17 cellular contexts compared by ENCODE assay signal in the genomic region with DNA sequence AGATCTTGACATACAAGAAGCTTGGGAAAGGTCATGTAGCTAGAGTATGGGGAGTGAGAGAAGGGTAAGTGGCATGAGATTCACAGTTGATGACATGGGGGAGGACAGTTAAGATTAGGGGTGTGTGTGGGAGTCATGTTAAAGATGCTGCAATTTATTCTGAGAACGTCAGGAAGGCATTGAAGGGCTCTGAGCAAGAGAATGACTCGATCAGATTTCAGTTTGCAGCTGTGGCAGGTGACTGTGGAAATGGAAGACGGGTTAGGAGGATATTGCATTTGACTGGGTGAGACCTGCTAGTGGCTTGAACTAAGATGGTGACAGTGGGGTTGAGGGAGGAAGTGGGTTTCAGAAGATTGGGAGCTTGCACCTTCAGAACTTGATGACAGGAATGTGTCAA. TPM values are rescaled to one million over a fixed set of nuclear protein-coding genes. Genes with fewer than 3 reads are reported as not detected.
DNase-seq lines count a peak whose midpoint lies in the region; ATAC-seq, FAIRE-seq and TF ChIP-seq lines count a peak whose summit lies in the region.
"Had no signal": no experiment of that assay in that cellular context is flagged by ENCODE, and none has a peak within 500 bp of the region (broad histone marks: within the 10 kb centered on the region; RNA-seq: fewer than 3 reads in every experiment).

No MANE protein-coding gene starts in this region.

- peak overlapping the region; percentile 10 for H3K4me3 Mint-ChIP-seq in activated CD8-positive, alpha-beta memory T cell treated with anti-CD3 and anti-CD28 coated beads, Interleukin-2, amount 10 ng/mL, durations not matched to agents 7 days and 5 days
- H3K4me3 Mint-ChIP-seq in T-helper 1 cell treated with Interleukin-12 subunit alpha and Interleukin-12 subunit beta and Interleukin-4 antibody, amounts not matched to agents 30 μg/mL and 1 μg/mL, for 36 hours, result peak overlapping the region; percentile 16

- CTCF ChIA-PET in activated CD8-positive, alpha-beta memory T cell treated with anti-CD3 and anti-CD28 coated beads, Interleukin-2, amount 10 ng/mL, durations not matched to agents 7 days and 5 days (lab: Charles Lee), result interaction anchor here (1.5 to 4.5 kb wide), 2 partner anchors 13 to 22 kb away, joined by 4 to 20 read pairs; no protein-coding TSS in a partner anchor
- CTCF ChIA-PET in K562 (lab: Yijun Ruan, JAX; ENCODE audit: low intra/inter-chr PET ratio) (no interaction called here), PC-3 (lab: Charles Lee) (no interaction called here)

- H4K20me1 ChIP-seq in K562 (replicated peaks; ENCODE audit: control insufficient read depth, insufficient read depth, low read length) (no peaks in the 10 kb centered on the region), PC-3 (ENCODE audit: low read length) (peaks cover 4% of the 10 kb centered on the region; the same call in 1 of the 2 replicates)

- ATAC-seq in activated CD8-positive, alpha-beta memory T cell treated with anti-CD3 and anti-CD28 coated beads, Interleukin-2, amount 10 ng/mL, durations not matched to agents 7 days and 5 days, result peak; percentile 70
- ATAC-seq in K562 (no peak), PC-3 (no peak), left colon (no peak)
- ATAC-seq: body of pancreas, left cardiac atrium, psoas muscle, SK-N-SH treated with all-trans-retinoic acid at 6 μM for 48 hours had no signal

- H3K9me3 Mint-ChIP-seq in activated CD8-positive, alpha-beta memory T cell treated with anti-CD3 and anti-CD28 coated beads, Interleukin-2, amount 10 ng/mL, durations not matched to agents 7 days and 5 days (ENCODE audit: low read depth), result no peaks in the 10 kb centered on the region
- H3K9me3 Mint-ChIP-seq in T-helper 1 cell treated with Interleukin-12 subunit alpha and Interleukin-12 subunit beta and Interleukin-4 antibody, amounts not matched to agents 30 μg/mL and 1 μg/mL, for 36 hours, result no peaks in the 10 kb centered on the region

- H3F3A ChIP-seq in PC-3 (ENCODE audit: low read length, unreplicated experiment), result no peaks in the 10 kb centered on the region

- H3K27me3 Mint-ChIP-seq in activated CD8-positive, alpha-beta memory T cell treated with anti-CD3 and anti-CD28 coated beads, Interleukin-2, amount 10 ng/mL, durations not matched to agents 7 days and 5 days, result no peaks in the 10 kb centered on the region
- no peaks in the 10 kb centered on the region for H3K27me3 Mint-ChIP-seq in T-helper 1 cell treated with Interleukin-12 subunit alpha and Interleukin-12 subunit beta and Interleukin-4 antibody, amounts not matched to agents 30 μg/mL and 1 μg/mL, for 36 hours (ENCODE audit: low read depth)

- no peak overlapping the region for H3K4me2 ChIP-seq in K562 (ENCODE audit: insufficient read depth, low read length)
- no peak overlapping the region for H3K4me2 ChIP-seq in PC-3 (ENCODE audit: low read length)

- no peak for TF ChIP-seq RAD21 in K562 (CRISPR knock-in tag; conservative IDR thresholded peaks at IDR 0.05 in 1 of 2, IDR thresholded peaks at IDR 0.05 in 1 of 2)

- H3K36me3 ChIP-seq in K562 (ENCODE audit: control insufficient read depth, insufficient read depth, low read length) (peaks cover 72% of the 10 kb centered on the region), PC-3 (ENCODE audit: low read depth, low read length) (peaks cover 7% of the 10 kb centered on the region; the same call in 1 of the 2 replicates)

- H3K9me1 ChIP-seq in K562 (ENCODE audit: control insufficient read depth, insufficient read depth, low read length), result no peaks in the 10 kb centered on the region

- no peaks in the 10 kb centered on the region for H3K9me2 ChIP-seq in PC-3 (replicated peaks; ENCODE audit: low read length)

- H3K4me1 ChIP-seq in K562 (replicated peaks in 1 of 2; ENCODE audit: control insufficient read depth in 2 of 2, insufficient read depth in 2 of 2, low read length in 2 of 2) (peaks cover 0 to 2% of the 10 kb centered on the region in 2 experiments; a peak in 1 of 5 replicates), PC-3 (ENCODE audit: insufficient read depth, low read length) (no peaks in the 10 kb centered on the region; the same call in 1 of the 2 replicates)
- H3K4me1 ChIP-seq: Caco-2 had no signal

- H3K9ac ChIP-seq in K562 (ENCODE audit: insufficient read depth in 1 of 2, low read depth in 2 of 2, low read length in 2 of 2) (no peak overlapping the region), PC-3 (ENCODE audit: low read length) (no peak overlapping the region)

- DNase-seq in activated CD8-positive, alpha-beta memory T cell treated with anti-CD3 and anti-CD28 coated beads, Interleukin-2, amount 10 ng/mL, durations not matched to agents 7 days and 5 days, result peak; percentile 56
- DNase-seq in activated CD8-positive, alpha-beta memory T cell treated with anti-CD3 and anti-CD28 coated beads, Interleukin-2, amount 50 U/mL, for 48 hours, result no peak
- no peak for DNase-seq in K562 (ENCODE audit: extremely low read depth in 1 of 4, low spot score in 3 of 4)
- peak; percentile 78 for DNase-seq in putamen (ENCODE audit: low spot score)
- DNase-seq in PC-3, result no peak
- no peak for DNase-seq in anterior cingulate cortex (lab: John Stamatoyannopoulos, UW)
- no peak for DNase-seq in left colon
- DNase-seq: ACHN, body of pancreas, Caco-2, KG1, left cardiac atrium, NCI-H524, psoas muscle, thyroid gland had no signal

- no peak for FAIRE-seq in K562 (lab: Jason Lieb, UNC)

- TF ChIP-seq EP300 in K562 (IDR thresholded peaks at IDR 0.05; ENCODE audit: low read length), result no peak

- H3K36me3 Mint-ChIP-seq in activated CD8-positive, alpha-beta memory T cell treated with anti-CD3 and anti-CD28 coated beads, Interleukin-2, amount 10 ng/mL, durations not matched to agents 7 days and 5 days, result peaks cover 47% of the 10 kb centered on the region
- H3K36me3 Mint-ChIP-seq in T-helper 1 cell treated with Interleukin-12 subunit alpha and Interleukin-12 subunit beta and Interleukin-4 antibody, amounts not matched to agents 30 μg/mL and 1 μg/mL, for 36 hours (ENCODE audit: low read depth), result peaks cover 40% of the 10 kb centered on the region

- peaks cover 53% of the 10 kb centered on the region for H3K4me1 Mint-ChIP-seq in activated CD8-positive, alpha-beta memory T cell treated with anti-CD3 and anti-CD28 coated beads, Interleukin-2, amount 10 ng/mL, durations not matched to agents 7 days and 5 days
- H3K4me1 Mint-ChIP-seq in T-helper 1 cell treated with Interleukin-12 subunit alpha and Interleukin-12 subunit beta and Interleukin-4 antibody, amounts not matched to agents 30 μg/mL and 1 μg/mL, for 36 hours (ENCODE audit: low read depth), result peaks cover 39% of the 10 kb centered on the region

- 53% methylated on average over 3 of the region's 3 CpGs for WGBS in K562 (ENCODE audit: insufficient coverage, low coverage, missing lambda C conversion rate)

- H3K27ac ChIP-seq in K562 (ENCODE audit: extremely low read depth, low read depth, low read length) (no peak overlapping the region), PC-3 (ENCODE audit: low read length) (no peak overlapping the region)
- H3K27ac ChIP-seq: body of pancreas, psoas muscle, thyroid gland had no signal

- H3K27ac Mint-ChIP-seq in activated CD8-positive, alpha-beta memory T cell treated with anti-CD3 and anti-CD28 coated beads, Interleukin-2, amount 10 ng/mL, durations not matched to agents 7 days and 5 days, result peak overlapping the region; percentile 77
- peak overlapping the region; percentile 16 for H3K27ac Mint-ChIP-seq in T-helper 1 cell treated with Interleukin-12 subunit alpha and Interleukin-12 subunit beta and Interleukin-4 antibody, amounts not matched to agents 30 μg/mL and 1 μg/mL, for 36 hours

- H3K27me3 ChIP-seq in K562 (ENCODE audit: control insufficient read depth in 2 of 2, insufficient read depth in 2 of 2, low read length in 2 of 2) (no peaks in the 10 kb centered on the region), PC-3 (ENCODE audit: low read length) (no peaks in the 10 kb centered on the region)
- H3K27me3 ChIP-seq: body of pancreas, thyroid gland had no signal

- intact Hi-C loops in K562 (cut with micrococcal nuclease) (no loop called here), PC-3 (cut with micrococcal nuclease) (no loop called here), left colon (cut with DNase I, micrococcal nuclease) (no loop called here)

- in situ Hi-C loops in K562 (cut with MboI), result no loop called here

- H3K4me3 ChIP-seq in K562, result no peak overlapping the region
- no peak overlapping the region for H3K4me3 ChIP-seq in PC-3 (ENCODE audit: low read length)
- H3K4me3 ChIP-seq: body of pancreas, psoas muscle, thyroid gland had no signal

- no peak for TF ChIP-seq POLR2A in K562 (conservative IDR thresholded peaks at IDR 0.05)

- H3K9me3 ChIP-seq in K562 (replicated peaks; ENCODE audit: control insufficient read depth, insufficient read depth, low read depth, low read length), result no peaks in the 10 kb centered on the region
- no peaks in the 10 kb centered on the region for H3K9me3 ChIP-seq in PC-3 (ENCODE audit: low read length)
- H3K9me3 ChIP-seq: body of pancreas, Caco-2, psoas muscle, thyroid gland had no signal

- TF ChIP-seq CTCF in K562 (IDR thresholded peaks at IDR 0.05 in 2 of 3, conservative IDR thresholded peaks at IDR 0.05 in 1 of 3; ENCODE audit: insufficient read depth in 2 of 3, low read depth in 1 of 3, low read length in 3 of 3), result no peak
- TF ChIP-seq CTCF in PC-3 (conservative IDR thresholded peaks at IDR 0.05; ENCODE audit: low read depth, low read length), result no peak

- no TSS peak for BruUV-seq in K562 (replicated peaks; lab: Mats Ljungman, UMichigan)
- BruUV-seq in PC-3 (replicated peaks; lab: Mats Ljungman, UMichigan), result no TSS peak

- POLR2A ChIA-PET in K562 (lab: Yijun Ruan, JAX) (no interaction called here), PC-3 (lab: Charles Lee; ENCODE audit: unreplicated experiment) (no interaction called here)

- no peak overlapping the region for H2AFZ ChIP-seq in K562 (ENCODE audit: low read depth, low read length)
- H2AFZ ChIP-seq in PC-3 (ENCODE audit: low read length), result no peak overlapping the region

- H3K79me2 ChIP-seq in K562 (ENCODE audit: control insufficient read depth, insufficient read depth, low read length) (peaks cover 71% of the 10 kb centered on the region), PC-3 (ENCODE audit: low read length) (peaks cover 55% of the 10 kb centered on the region)

RNA-seq across cellular contexts. Expression of a gene that starts 5.6 kb away (rescaled TPM):
- 100 to 1,000 TPM in 1 of 2 experiments, 10 to 100 TPM in 1; 95.2 to 130 TPM for total RNA-seq in activated CD8-positive, alpha-beta memory T cell treated with anti-CD3 and anti-CD28 coated beads, Interleukin-2, amount 10 ng/mL, durations not matched to agents 7 days and 5 days
- 48.2 and 67.6 TPM in 2 replicates for total RNA-seq in K562 (2011; cell fraction: chromatin; rRNA removed; ENCODE audit: low replicate concordance)
- total RNA-seq in K562 (2011; cell fraction: nucleolus; rRNA removed), result 53.2 and 55.0 TPM in 2 replicates
- total RNA-seq in K562 (2011; cell fraction: nucleoplasm; rRNA removed), result 48.2 and 55.7 TPM in 2 replicates
- total RNA-seq in K562 (2014; rRNA removed), result 156 and 190 TPM in 2 replicates
- 210 and 226 TPM in 2 replicates for total RNA-seq in K562 (2014; rRNA removed; fragmentation: Illumina TruSeq; extraction: Trizol)
- 200 and 203 TPM in 2 replicates for total RNA-seq in K562 (2015; rRNA removed; fragmentation: Illumina TruSeq; extraction: Trizol)
- total RNA-seq in K562 (2021), result 135 and 137 TPM in 2 replicates
- 143 and 175 TPM in 2 replicates for polyA plus RNA-seq in K562 (2011; rRNA removed)
- 104 and 113 TPM in 2 replicates for polyA plus RNA-seq in K562 (2011; cell fraction: cytosol; rRNA removed)
- 79.4 and 79.9 TPM in 2 replicates for polyA plus RNA-seq in K562 (2011; cell fraction: nucleus; rRNA removed)
- 85.5 and 251 TPM in 2 replicates for polyA plus RNA-seq in K562 (2012)
- 288 and 297 TPM in 2 replicates for polyA plus RNA-seq in K562 (2014; fragmentation: Illumina TruSeq; extraction: Trizol)
- 100 to 1,000 TPM; 153 to 223 TPM for polyA plus RNA-seq in K562 (2014; fragmentation: Nextera tagmentation; extraction: Ambion mirVana)
- polyA plus RNA-seq in K562 (2014; rRNA removed), result 145 TPM in 2 replicates
- 353 and 458 TPM in 2 replicates for polyA minus RNA-seq in K562 (2011; rRNA and poly(A)+ RNA removed)
- polyA minus RNA-seq in K562 (2011; cell fraction: cytosol; rRNA and poly(A)+ RNA removed), result 111 and 180 TPM in 2 replicates
- polyA minus RNA-seq in K562 (2011; cell fraction: nucleus; rRNA and poly(A)+ RNA removed), result 39.6 and 59.6 TPM in 2 replicates
- total RNA-seq in PC-3 (2014; rRNA removed), result 74.2 and 110 TPM in 2 replicates
- total RNA-seq in left colon, result 10 to 100 TPM; 44.4 to 58.8 TPM

RNA-seq across cellular contexts. Expression of a gene that starts 5.9 kb away (rescaled TPM):
- 100 to 1,000 TPM; 107 to 125 TPM for total RNA-seq in activated CD8-positive, alpha-beta memory T cell treated with anti-CD3 and anti-CD28 coated beads, Interleukin-2, amount 10 ng/mL, durations not matched to agents 7 days and 5 days
- total RNA-seq in K562 (2011; cell fraction: chromatin; rRNA removed; ENCODE audit: low replicate concordance), result 38.3 and 69.0 TPM in 2 replicates
- total RNA-seq in K562 (2011; cell fraction: nucleolus; rRNA removed), result 22.8 and 26.5 TPM in 2 replicates
- 43.3 and 79.2 TPM in 2 replicates for total RNA-seq in K562 (2011; cell fraction: nucleoplasm; rRNA removed)
- total RNA-seq in K562 (2014; rRNA removed), result 81.8 and 87.7 TPM in 2 replicates
- total RNA-seq in K562 (2014; rRNA removed; fragmentation: Illumina TruSeq; extraction: Trizol), result 190 and 194 TPM in 2 replicates
- 200 and 201 TPM in 2 replicates for total RNA-seq in K562 (2015; rRNA removed; fragmentation: Illumina TruSeq; extraction: Trizol)
- 124 and 136 TPM in 2 replicates for total RNA-seq in K562 (2021)
- 149 and 186 TPM in 2 replicates for polyA plus RNA-seq in K562 (2011; rRNA removed)
- 97.7 and 125 TPM in 2 replicates for polyA plus RNA-seq in K562 (2011; cell fraction: cytosol; rRNA removed)
- 41.2 and 63.2 TPM in 2 replicates for polyA plus RNA-seq in K562 (2011; cell fraction: nucleus; rRNA removed)
- polyA plus RNA-seq in K562 (2012), result 121 and 139 TPM in 2 replicates
- 137 and 155 TPM in 2 replicates for polyA plus RNA-seq in K562 (2014; fragmentation: Illumina TruSeq; extraction: Trizol)
- polyA plus RNA-seq in K562 (2014; fragmentation: Nextera tagmentation; extraction: Ambion mirVana), result 100 to 1,000 TPM; 400 to 422 TPM
- 129 and 136 TPM in 2 replicates for polyA plus RNA-seq in K562 (2014; rRNA removed)
- 114 TPM in 2 replicates for polyA minus RNA-seq in K562 (2011; rRNA and poly(A)+ RNA removed)
- polyA minus RNA-seq in K562 (2011; cell fraction: cytosol; rRNA and poly(A)+ RNA removed), result 38.5 and 41.9 TPM in 2 replicates
- 17.6 and 25.1 TPM in 2 replicates for polyA minus RNA-seq in K562 (2011; cell fraction: nucleus; rRNA and poly(A)+ RNA removed)
- total RNA-seq in PC-3 (2014; rRNA removed), result 39.3 and 57.0 TPM in 2 replicates
- total RNA-seq in left colon, result 10 to 100 TPM; 33.9 to 45.3 TPM

Comparison
In these comparisons a context has a peak if more than half of its experiments do, and no peak if none do; other contexts are left out.
1. DNase-seq: peak in activated CD8-positive, alpha-beta memory T cell treated with anti-CD3 and anti-CD28 coated beads, Interleukin-2, amount 10 ng/mL, durations not matched to agents 7 days and 5 days (single experiment) and putamen (single experiment); none in activated CD8-positive, alpha-beta memory T cell treated with anti-CD3 and anti-CD28 coated beads, Interleukin-2, amount 50 U/mL, for 48 hours (single experiment), K562 (0 of 4), PC-3 (single experiment), anterior cingulate cortex (0 of 58) and left colon (0 of 2).